Comparison of ENCODE assay signal across 9 cellular contexts in genomic region chr17:11935734-11936406, GRCh38.
DNase-seq lines count a peak whose midpoint lies in the region; ATAC-seq and TF ChIP-seq lines count a peak whose summit lies in the region.
"Had no signal": no experiment of that assay in that cellular context is flagged by ENCODE, and none has a peak within 500 bp of the region (broad histone marks: within the 10 kb centered on the region; RNA-seq: fewer than 3 reads in every experiment).

No MANE protein-coding gene starts in this region.

- ATAC-seq in GM21447 (IDR thresholded peaks at IDR 0.05; ENCODE audit: unreplicated experiment) (no peak), HG02870 (IDR thresholded peaks at IDR 0.05; ENCODE audit: unreplicated experiment) (no peak)

- no peak overlapping the region for H3K4me3 ChIP-seq in foreskin fibroblast (ENCODE audit: low read depth in 1 of 2, low read length in 2 of 2)
- H3K4me3 ChIP-seq: BLaER1 had no signal

- peak; percentile 86 for TF ChIP-seq RAD21 in Ishikawa (IDR thresholded peaks at IDR 0.05; ENCODE audit: low read depth)

- DNase-seq in NCI-H1092 treated with DMSO at 0.1 percent for 48 hours (lab: John Stamatoyannopoulos, UW): peak; percentile 10
- no peak for DNase-seq in NCI-H1092 (lab: John Stamatoyannopoulos, UW)
- peak; percentile 44 for DNase-seq in SW480 (ENCODE audit: low spot score)
- DNase-seq in foreskin fibroblast: peak in 1 of 2 donors; percentile 16
- DNase-seq in retina: peak; percentile 51

- peak; percentile 51 for TF ChIP-seq CTCF in foreskin fibroblast (IDR thresholded peaks at IDR 0.05; ENCODE audit: low read depth, low read length)

- no peak for TF ChIP-seq EP300 in Ishikawa (IDR thresholded peaks at IDR 0.05; ENCODE audit: borderline replicate concordance)

TF ChIP-seq in Ishikawa, 13 proteins besides CTCF, POLR2A, EP300 and RAD21:
- TF ChIP-seq TCF12 (IDR thresholded peaks at IDR 0.05; ENCODE audit: low read depth): no peak
- no peak for TF ChIP-seq FOXM1 (IDR thresholded peaks at IDR 0.05; ENCODE audit: borderline replicate concordance, low read depth)
- TF ChIP-seq TEAD4 (IDR thresholded peaks at IDR 0.05): no peak
- TF ChIP-seq CEBPB (IDR thresholded peaks at IDR 0.05): no peak
- no peak for TF ChIP-seq REST (IDR thresholded peaks at IDR 0.05; ENCODE audit: low read depth)
- no peak for TF ChIP-seq MAX (IDR thresholded peaks at IDR 0.05)
- TF ChIP-seq, protein P1, sequence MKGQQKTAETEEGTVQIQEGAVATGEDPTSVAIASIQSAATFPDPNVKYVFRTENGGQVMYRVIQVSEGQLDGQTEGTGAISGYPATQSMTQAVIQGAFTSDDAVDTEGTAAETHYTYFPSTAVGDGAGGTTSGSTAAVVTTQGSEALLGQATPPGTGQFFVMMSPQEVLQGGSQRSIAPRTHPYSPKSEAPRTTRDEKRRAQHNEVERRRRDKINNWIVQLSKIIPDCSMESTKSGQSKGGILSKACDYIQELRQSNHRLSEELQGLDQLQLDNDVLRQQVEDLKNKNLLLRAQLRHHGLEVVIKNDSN (IDR thresholded peaks at IDR 0.05): no peak
- TF ChIP-seq EGR1 (IDR thresholded peaks at IDR 0.05): no peak
